26 cellular contexts compared by ENCODE assay signal in genomic region chr12:53241623-53242412, GRCh38. TPM values are rescaled to one million over a fixed set of nuclear protein-coding genes. Genes with fewer than 3 reads are reported as not detected.
DNase-seq lines count a peak whose midpoint lies in the region; ATAC-seq, FAIRE-seq and TF ChIP-seq lines count a peak whose summit lies in the region.
"Had no signal": no experiment of that assay in that cellular context is flagged by ENCODE, and none has a peak within 500 bp of the region (broad histone marks: within the 10 kb centered on the region; RNA-seq: fewer than 3 reads in every experiment).

No MANE protein-coding gene starts in this region.

- peak; percentile 83 for DNase-seq in H7
- DNase-seq in WTC11 (ENCODE audit: low spot score) = peak; percentile 66
- DNase-seq in HepG2 (ENCODE audit: low spot score) = no peak
- DNase-seq in stimulated activated naive CD8-positive, alpha-beta T cell treated with anti-CD3 and anti-CD28 coated beads, Interleukin-15, Interleukin-2, amounts not matched to agents 100 U/mL and 50 U/mL, for 24 hours = no peak
- no peak for DNase-seq in C1 segment of cervical spinal cord (lab: John Stamatoyannopoulos, UW)
- no peak for DNase-seq in activated CD8-positive, alpha-beta memory T cell treated with anti-CD3 and anti-CD28 coated beads, Interleukin-2, amount 50 U/mL, for 4 hours
- DNase-seq in omental fat pad (ENCODE audit: low spot score) = no peak
- DNase-seq: activated CD4-positive, alpha-beta memory T cell treated with anti-CD3 and anti-CD28 coated beads, Interleukin-2, amount 10 ng/mL, durations not matched to agents 7 days and 5 days; activated T-cell treated with anti-CD3 and anti-CD28 coated beads, Interleukin-2, amount 50 U/mL, for 4 hours; Calu3; GDM1; HFFc6; MG63; naive thymus-derived CD8-positive, alpha-beta T cell; NCI-H1694; PC-3; stimulated activated CD4-positive, alpha-beta T cell treated with anti-CD3 and anti-CD28 coated beads, Interleukin-12 subunit alpha, Interleukin-12 subunit beta, amount 100 ng/mL, for 4 hours; thyroid gland had no signal

- no peak for TF ChIP-seq POLR2A in HepG2 (IDR thresholded peaks at IDR 0.05; ENCODE audit: insufficient read depth in 1 of 2, low read depth in 2 of 2, low read length in 2 of 2)

- no peaks in the 10 kb centered on the region for H3K9me3 ChIP-seq in HepG2 (ENCODE audit: low read length)
- H3K9me3 ChIP-seq: MG63, SJSA1, thyroid gland had no signal

- H3K27ac ChIP-seq in HepG2 (ENCODE audit: extremely low read length, insufficient read depth, low read length) = no peak overlapping the region
- H3K27ac ChIP-seq: HL-60, SJSA1, thyroid gland had no signal

- ATAC-seq in WTC11 (peak; percentile 75), HepG2 (peak; percentile 68), omental fat pad (ENCODE audit: low FRiP score) (no peak)
- peak; percentile 23 for ATAC-seq in stimulated activated naive CD8-positive, alpha-beta T cell treated with anti-CD3 and anti-CD28 coated beads, Interleukin-15, Interleukin-2, amounts not matched to agents 100 U/mL and 50 U/mL, for 24 hours
- ATAC-seq: activated T-cell treated with anti-CD3 and anti-CD28 coated beads, Interleukin-2, amount 50 U/mL, for 4 hours; naive thymus-derived CD8-positive, alpha-beta T cell; PC-3 had no signal

- H3K27me3 ChIP-seq in H7 (ENCODE audit: control insufficient read depth, insufficient read depth, low read length) = no peaks in the 10 kb centered on the region
- peaks cover 6 to 31% of the 10 kb centered on the region in 2 experiments; a peak in 3 of 5 replicates for H3K27me3 ChIP-seq in HepG2 (ENCODE audit: control insufficient read depth in 1 of 2, insufficient read depth in 2 of 2, low read length in 2 of 2)
- H3K27me3 ChIP-seq: thyroid gland had no signal

- WGBS in HepG2 (ENCODE audit: low lambda C conversion rate) = 17% methylated on average over 7 of the region's 11 CpGs

- no peaks in the 10 kb centered on the region for H3K79me2 ChIP-seq in HepG2 (ENCODE audit: insufficient read depth, low read length)

- no peak overlapping the region for H3K4me3 ChIP-seq in H7 (ENCODE audit: insufficient read depth, low read depth, low read length)
- no peak overlapping the region for H3K4me3 ChIP-seq in HepG2 (replicated peaks in 1 of 3; ENCODE audit: insufficient read depth in 1 of 3, low read depth in 2 of 3, low read length in 3 of 3)
- H3K4me3 ChIP-seq: MG63, SJSA1, thyroid gland had no signal

- 0 out of 2 replicates have a peak, but pooled peaks cover 4% of the 10 kb centered on the region for H3K9me3 Mint-ChIP-seq in WTC11
- H3K9me3 Mint-ChIP-seq: activated CD4-positive, alpha-beta memory T cell treated with anti-CD3 and anti-CD28 coated beads, Interleukin-2, amount 10 ng/mL, durations not matched to agents 7 days and 5 days; activated naive CD4-positive, alpha-beta T cell treated with anti-CD3 and anti-CD28 coated beads, Interleukin-2, amount 50 U/mL, for 24 hours; activated T-cell treated with anti-CD3 and anti-CD28 coated beads, Interleukin-2, amount 50 U/mL, for 4 hours; HFFc6; IgD-negative memory B cell; naive thymus-derived CD8-positive, alpha-beta T cell; T-helper 1 cell treated with Interleukin-12 subunit alpha and Interleukin-12 subunit beta and Interleukin-4 antibody, amounts not matched to agents 30 μg/mL and 1 μg/mL, for 36 hours had no signal

- peaks cover 27% of the 10 kb centered on the region; the same call in 1 of the 2 replicates for H3K4me1 ChIP-seq in HepG2 (ENCODE audit: insufficient read depth, low read length)
- H3K4me1 ChIP-seq: SJSA1, thyroid gland had no signal

- 0 out of 2 replicates have a peak overlapping the region, but pooled peaks have one; percentile 6 for H3K4me3 Mint-ChIP-seq in WTC11
- H3K4me3 Mint-ChIP-seq: activated CD4-positive, alpha-beta memory T cell treated with anti-CD3 and anti-CD28 coated beads, Interleukin-2, amount 10 ng/mL, durations not matched to agents 7 days and 5 days; activated naive CD4-positive, alpha-beta T cell treated with anti-CD3 and anti-CD28 coated beads, Interleukin-2, amount 50 U/mL, for 24 hours; activated T-cell treated with anti-CD3 and anti-CD28 coated beads, Interleukin-2, amount 50 U/mL, for 4 hours; HFFc6; naive thymus-derived CD8-positive, alpha-beta T cell; T-helper 1 cell treated with Interleukin-12 subunit alpha and Interleukin-12 subunit beta and Interleukin-4 antibody, amounts not matched to agents 30 μg/mL and 1 μg/mL, for 36 hours had no signal

- no TSS peak for BruUV-seq in HepG2 (replicated peaks; lab: Mats Ljungman, UMichigan)

- POLR2A ChIA-PET in WTC11 (lab: Charles Lee) = interaction anchor here (1.3 to 1.6 kb wide), 2 partner anchors 19 to 22 kb away, joined by 5 to 6 read pairs; no protein-coding TSS in a partner anchor
- POLR2A ChIA-PET in HepG2 (lab: Yijun Ruan, JAX) = interaction anchor here (0.6 to 1.6 kb wide), 3 partner anchors 10 to 61 kb away, joined by 3 to 9 read pairs (median 3); partner anchors contain the start of genes CSAD, ESPL1 and ZNF740

- H4K20me1 ChIP-seq in HepG2 (ENCODE audit: insufficient read depth, low read length) = no peaks in the 10 kb centered on the region

- no peak overlapping the region for H3K4me2 ChIP-seq in HepG2 (ENCODE audit: low read depth, low read length)

- TF ChIP-seq EP300 in HepG2 (IDR thresholded peaks at IDR 0.05; ENCODE audit: low read depth in 2 of 2, low read length in 2 of 2) (no peak), HepG2 (CRISPR knock-in tag; IDR thresholded peaks at IDR 0.05; ENCODE audit: borderline replicate concordance) (no peak)

- no peak overlapping the region for H3K9ac ChIP-seq in HepG2 (ENCODE audit: insufficient read depth, low read depth, low read length)

- H3K36me3 ChIP-seq in H7 (replicated peaks; ENCODE audit: control insufficient read depth, insufficient read depth, low read length) = no peaks in the 10 kb centered on the region
- H3K36me3 ChIP-seq in HepG2 (replicated peaks in 1 of 2; ENCODE audit: control insufficient read depth in 1 of 2, insufficient read depth in 2 of 2, low read length in 2 of 2) = no peaks in the 10 kb centered on the region
- H3K36me3 ChIP-seq: MG63, SJSA1, thyroid gland had no signal

- H3K4me1 Mint-ChIP-seq in WTC11 = peaks cover 45% of the 10 kb centered on the region

- H3K27ac Mint-ChIP-seq in WTC11 = peak overlapping the region; percentile 18; the same call in 1 of the 2 replicates
- H3K27ac Mint-ChIP-seq: activated CD4-positive, alpha-beta memory T cell treated with anti-CD3 and anti-CD28 coated beads, Interleukin-2, amount 10 ng/mL, durations not matched to agents 7 days and 5 days; activated naive CD4-positive, alpha-beta T cell treated with anti-CD3 and anti-CD28 coated beads, Interleukin-2, amount 50 U/mL, for 24 hours; HFFc6; IgD-negative memory B cell; T-helper 1 cell treated with Interleukin-12 subunit alpha and Interleukin-12 subunit beta and Interleukin-4 antibody, amounts not matched to agents 30 μg/mL and 1 μg/mL, for 36 hours had no signal

- intact Hi-C loops in HepG2 (cut with micrococcal nuclease; ENCODE audit: unreplicated experiment) = no loop called here

- no peak for TF ChIP-seq RAD21 in HepG2 (CRISPR knock-in tag; IDR thresholded peaks at IDR 0.05)

- no peak for FAIRE-seq in HepG2 (lab: Jason Lieb, UNC)
- FAIRE-seq: colon, endothelial cell of umbilical vein, keratinocyte had no signal

- H2AFZ ChIP-seq in HepG2 (ENCODE audit: low read length) = no peak overlapping the region

- H3K27me3 Mint-ChIP-seq in WTC11 (ENCODE audit: low read depth) = peaks cover 2% of the 10 kb centered on the region; the same call in 1 of the 2 replicates

- CTCF ChIA-PET in WTC11 (lab: Charles Lee) (interaction anchor here (0.7 to 7.3 kb wide), 25 partner anchors 8 to 194 kb away, joined by 3 to 138 read pairs (median 7); partner anchors contain the start of genes AAAS, ESPL1, PFDN5 and RARG), HepG2 (lab: Yijun Ruan, JAX; ENCODE audit: low intra/inter-chr PET ratio, low total read pairs) (no interaction called here)

- H3K36me3 Mint-ChIP-seq in WTC11 = no peaks in the 10 kb centered on the region
- H3K36me3 Mint-ChIP-seq: activated naive CD4-positive, alpha-beta T cell treated with anti-CD3 and anti-CD28 coated beads, Interleukin-2, amount 50 U/mL, for 24 hours; IgD-negative memory B cell; naive thymus-derived CD8-positive, alpha-beta T cell had no signal

- no peak for TF ChIP-seq CTCF in WTC11 (IDR thresholded peaks at IDR 0.05)
- TF ChIP-seq CTCF in HepG2 (CRISPR knock-in tag; IDR thresholded peaks at IDR 0.05) = no peak
- no peak for TF ChIP-seq CTCF in omental fat pad (IDR thresholded peaks at IDR 0.05)

- in situ Hi-C loops in HepG2 (cut with HindIII; ENCODE audit: extremely low pct_ligation_motif_present, low pct_unique_long_range_greater_than_20kb) = no loop called here

RNA-seq across cellular contexts. Expression of gene RARG, which starts 9.8 kb away (rescaled TPM):
- 50.1 and 58.1 TPM in 2 replicates for total RNA-seq in H7 (2014; rRNA removed; shearing (Covaris generic))
- total RNA-seq in WTC11 (2021) (68.1 to 77.2 TPM (median 69.7 TPM) in 3 replicates), HepG2 (2016; rRNA removed; fragmentation: Illumina TruSeq; extraction: Trizol) (0.77 and 0.91 TPM in 2 replicates), omental fat pad (10 to 100 TPM in 3 of 4 donors, 1 to 10 TPM in 1; 4.3 to 23.5 (median 13.2) TPM)
- 0.18 and 0.91 TPM in 2 replicates for total RNA-seq in HepG2 (2016; cell fraction: cytosol; rRNA removed; fragmentation: Illumina TruSeq; extraction: Trizol; ENCODE audit: low read depth)
- 0.49 and 1.3 TPM in 2 replicates for total RNA-seq in HepG2 (2016; cell fraction: insoluble cytoplasmic fraction; rRNA removed; fragmentation: Illumina TruSeq; extraction: Trizol)
- 0.90 and 1.1 TPM in 2 replicates for total RNA-seq in HepG2 (2016; cell fraction: membrane; rRNA removed; fragmentation: Illumina TruSeq; extraction: Trizol)
- total RNA-seq in HepG2 (2016; cell fraction: nucleus; rRNA removed; fragmentation: Illumina TruSeq; extraction: Trizol) = 0.72 and 1.5 TPM in 2 replicates
- 1.5 and 1.6 TPM in 2 replicates for polyA plus RNA-seq in HepG2 (2011; rRNA removed)
- 0.87 and 1.9 TPM in 2 replicates for polyA plus RNA-seq in HepG2 (2011; cell fraction: cytosol; rRNA removed)
- 3.2 and 4.1 TPM in 2 replicates for polyA plus RNA-seq in HepG2 (2011; cell fraction: nucleus; rRNA removed)
- 0.89 and 0.92 TPM in 2 replicates for polyA plus RNA-seq in HepG2 (2012)
- polyA plus RNA-seq in HepG2 (2016; cell fraction: cytosol; fragmentation: Illumina TruSeq; extraction: Trizol; ENCODE audit: low read depth) = 0.21 and 0.27 TPM in 2 replicates
- 1.0 and 1.1 TPM in 2 replicates for polyA plus RNA-seq in HepG2 (2016; cell fraction: insoluble cytoplasmic fraction; fragmentation: Illumina TruSeq; extraction: Trizol; ENCODE audit: low read depth)
- polyA plus RNA-seq in HepG2 (2016; cell fraction: membrane; fragmentation: Illumina TruSeq; extraction: Trizol; ENCODE audit: low read depth) = 0.57 and 0.81 TPM in 2 replicates
- 2.2 and 2.3 TPM in 2 replicates for polyA plus RNA-seq in HepG2 (2016; cell fraction: nucleus; fragmentation: Illumina TruSeq; extraction: Trizol; ENCODE audit: insufficient read depth, low read depth)
- 4.0 and 33.4 TPM in 2 replicates for polyA minus RNA-seq in HepG2 (2011; rRNA and poly(A)+ RNA removed; ENCODE audit: low replicate concordance)
- 0.99 and 1.1 TPM in 2 replicates for polyA minus RNA-seq in HepG2 (2011; cell fraction: cytosol; rRNA and poly(A)+ RNA removed)
- 0.25 and 1.7 TPM in 2 replicates for polyA minus RNA-seq in HepG2 (2011; cell fraction: nucleus; rRNA and poly(A)+ RNA removed)

RNA-seq across cellular contexts. Expression of gene ESPL1, which starts 26.3 kb away (rescaled TPM):
- 43.6 and 46.2 TPM in 2 replicates for total RNA-seq in H7 (2014; rRNA removed; shearing (Covaris generic))
- total RNA-seq in WTC11 (2021) (41.5 to 61.4 TPM (median 48.5 TPM) in 3 replicates), HepG2 (2016; rRNA removed; fragmentation: Illumina TruSeq; extraction: Trizol) (11.5 and 11.6 TPM in 2 replicates), omental fat pad (1 to 10 TPM in 1 of 4 donors, under 1 TPM in 3; 0.63 to 2.0 (median 0.90) TPM)
- total RNA-seq in HepG2 (2016; cell fraction: cytosol; rRNA removed; fragmentation: Illumina TruSeq; extraction: Trizol; ENCODE audit: low read depth) = 2.5 and 2.8 TPM in 2 replicates
- total RNA-seq in HepG2 (2016; cell fraction: insoluble cytoplasmic fraction; rRNA removed; fragmentation: Illumina TruSeq; extraction: Trizol) = 11.5 and 12.0 TPM in 2 replicates
- 3.1 and 4.2 TPM in 2 replicates for total RNA-seq in HepG2 (2016; cell fraction: membrane; rRNA removed; fragmentation: Illumina TruSeq; extraction: Trizol)
- 16.7 and 24.8 TPM in 2 replicates for total RNA-seq in HepG2 (2016; cell fraction: nucleus; rRNA removed; fragmentation: Illumina TruSeq; extraction: Trizol)
- 5.3 and 5.8 TPM in 2 replicates for polyA plus RNA-seq in HepG2 (2011; rRNA removed)
- polyA plus RNA-seq in HepG2 (2011; cell fraction: cytosol; rRNA removed) = 1.9 and 3.3 TPM in 2 replicates
- 22.2 and 36.2 TPM in 2 replicates for polyA plus RNA-seq in HepG2 (2011; cell fraction: nucleus; rRNA removed)
- polyA plus RNA-seq in HepG2 (2012) = 2.4 and 4.2 TPM in 2 replicates
- 0.60 and 0.89 TPM in 2 replicates for polyA plus RNA-seq in HepG2 (2016; cell fraction: cytosol; fragmentation: Illumina TruSeq; extraction: Trizol; ENCODE audit: low read depth)
- polyA plus RNA-seq in HepG2 (2016; cell fraction: insoluble cytoplasmic fraction; fragmentation: Illumina TruSeq; extraction: Trizol; ENCODE audit: low read depth) = 5.1 and 8.7 TPM in 2 replicates
- polyA plus RNA-seq in HepG2 (2016; cell fraction: membrane; fragmentation: Illumina TruSeq; extraction: Trizol; ENCODE audit: low read depth) = 1.7 and 1.8 TPM in 2 replicates
- polyA plus RNA-seq in HepG2 (2016; cell fraction: nucleus; fragmentation: Illumina TruSeq; extraction: Trizol; ENCODE audit: insufficient read depth, low read depth) = 41.3 and 46.0 TPM in 2 replicates
- polyA minus RNA-seq in HepG2 (2011; rRNA and poly(A)+ RNA removed; ENCODE audit: low replicate concordance) = 14.1 and 75.7 TPM in 2 replicates
- polyA minus RNA-seq in HepG2 (2011; cell fraction: cytosol; rRNA and poly(A)+ RNA removed) = 2.5 and 3.9 TPM in 2 replicates
- 13.1 and 16.0 TPM in 2 replicates for polyA minus RNA-seq in HepG2 (2011; cell fraction: nucleus; rRNA and poly(A)+ RNA removed)
- polyA plus RNA-seq: IgD-negative memory B cell; naive thymus-derived CD8-positive, alpha-beta T cell had no signal

RNA-seq across cellular contexts. Expression of gene ITGB7, which starts 34.8 kb away (rescaled TPM):
- 0.30 and 0.52 TPM in 2 replicates for total RNA-seq in H7 (2014; rRNA removed; shearing (Covaris generic))
- total RNA-seq in WTC11 (2021) (0.90 to 1.4 TPM (median 1.1 TPM) in 3 replicates), HepG2 (2016; rRNA removed; fragmentation: Illumina TruSeq; extraction: Trizol) (0.13 and 0.18 TPM in 2 replicates), omental fat pad (1 to 10 TPM; 1.1 to 2.8 (median 1.9) TPM)
- total RNA-seq in HepG2 (2016; cell fraction: cytosol; rRNA removed; fragmentation: Illumina TruSeq; extraction: Trizol; ENCODE audit: low read depth) = not detected in 2 replicates
- total RNA-seq in HepG2 (2016; cell fraction: insoluble cytoplasmic fraction; rRNA removed; fragmentation: Illumina TruSeq; extraction: Trizol) = 0.32 TPM in 1 of 2 replicates, not detected in the other
- total RNA-seq in HepG2 (2016; cell fraction: membrane; rRNA removed; fragmentation: Illumina TruSeq; extraction: Trizol) = not detected in 2 replicates
- total RNA-seq in HepG2 (2016; cell fraction: nucleus; rRNA removed; fragmentation: Illumina TruSeq; extraction: Trizol) = not detected in 2 replicates
- 0.14 and 0.16 TPM in 2 replicates for polyA plus RNA-seq in HepG2 (2011; rRNA removed)
- polyA plus RNA-seq in HepG2 (2011; cell fraction: cytosol; rRNA removed) = 0.09 and 0.13 TPM in 2 replicates
- polyA plus RNA-seq in HepG2 (2011; cell fraction: nucleus; rRNA removed) = 0.39 and 0.40 TPM in 2 replicates
- polyA plus RNA-seq in HepG2 (2012) = 0.20 and 0.30 TPM in 2 replicates
- polyA plus RNA-seq in HepG2 (2016; cell fraction: cytosol; fragmentation: Illumina TruSeq; extraction: Trizol; ENCODE audit: low read depth) = not detected in 2 replicates
- polyA plus RNA-seq in HepG2 (2016; cell fraction: insoluble cytoplasmic fraction; fragmentation: Illumina TruSeq; extraction: Trizol; ENCODE audit: low read depth) = 0.33 TPM in 1 of 2 replicates, not detected in the other
- polyA plus RNA-seq in HepG2 (2016; cell fraction: membrane; fragmentation: Illumina TruSeq; extraction: Trizol; ENCODE audit: low read depth) = not detected in 2 replicates
- polyA plus RNA-seq in HepG2 (2016; cell fraction: nucleus; fragmentation: Illumina TruSeq; extraction: Trizol; ENCODE audit: insufficient read depth, low read depth) = 0.20 TPM in 1 of 2 replicates, not detected in the other
- polyA minus RNA-seq in HepG2 (2011; rRNA and poly(A)+ RNA removed; ENCODE audit: low replicate concordance) = 0.40 and 2.6 TPM in 2 replicates
- polyA minus RNA-seq in HepG2 (2011; cell fraction: cytosol; rRNA and poly(A)+ RNA removed) = not detected in 2 replicates
- polyA minus RNA-seq in HepG2 (2011; cell fraction: nucleus; rRNA and poly(A)+ RNA removed) = not detected in 2 replicates
- total RNA-seq: endothelial cell of umbilical vein had no signal

RNA-seq across cellular contexts. Expression of gene PFDN5, which starts 53.5 kb away (rescaled TPM):
- total RNA-seq in H7 (2014; rRNA removed; shearing (Covaris generic)) = 242 and 304 TPM in 2 replicates
- total RNA-seq in WTC11 (2021) (263 to 286 TPM (median 270 TPM) in 3 replicates), HepG2 (2016; rRNA removed; fragmentation: Illumina TruSeq; extraction: Trizol) (462 and 578 TPM in 2 replicates), omental fat pad (100 to 1,000 TPM; 527 to 674 (median 592) TPM)
- 461 and 472 TPM in 2 replicates for total RNA-seq in HepG2 (2016; cell fraction: cytosol; rRNA removed; fragmentation: Illumina TruSeq; extraction: Trizol; ENCODE audit: low read depth)
- total RNA-seq in HepG2 (2016; cell fraction: insoluble cytoplasmic fraction; rRNA removed; fragmentation: Illumina TruSeq; extraction: Trizol) = 478 and 604 TPM in 2 replicates
- total RNA-seq in HepG2 (2016; cell fraction: membrane; rRNA removed; fragmentation: Illumina TruSeq; extraction: Trizol) = 502 and 534 TPM in 2 replicates
- total RNA-seq in HepG2 (2016; cell fraction: nucleus; rRNA removed; fragmentation: Illumina TruSeq; extraction: Trizol) = 239 and 246 TPM in 2 replicates
- polyA plus RNA-seq in HepG2 (2011; rRNA removed) = 440 and 449 TPM in 2 replicates
- polyA plus RNA-seq in HepG2 (2011; cell fraction: cytosol; rRNA removed) = 513 and 623 TPM in 2 replicates
- polyA plus RNA-seq in HepG2 (2011; cell fraction: nucleus; rRNA removed) = 505 and 601 TPM in 2 replicates
- polyA plus RNA-seq in HepG2 (2012) = 398 and 423 TPM in 2 replicates
- 472 and 500 TPM in 2 replicates for polyA plus RNA-seq in HepG2 (2016; cell fraction: cytosol; fragmentation: Illumina TruSeq; extraction: Trizol; ENCODE audit: low read depth)
- 484 and 533 TPM in 2 replicates for polyA plus RNA-seq in HepG2 (2016; cell fraction: insoluble cytoplasmic fraction; fragmentation: Illumina TruSeq; extraction: Trizol; ENCODE audit: low read depth)
- 441 and 460 TPM in 2 replicates for polyA plus RNA-seq in HepG2 (2016; cell fraction: membrane; fragmentation: Illumina TruSeq; extraction: Trizol; ENCODE audit: low read depth)
- 433 and 469 TPM in 2 replicates for polyA plus RNA-seq in HepG2 (2016; cell fraction: nucleus; fragmentation: Illumina TruSeq; extraction: Trizol; ENCODE audit: insufficient read depth, low read depth)
- polyA minus RNA-seq in HepG2 (2011; rRNA and poly(A)+ RNA removed; ENCODE audit: low replicate concordance) = 90.5 and 285 TPM in 2 replicates
- 52.1 and 57.1 TPM in 2 replicates for polyA minus RNA-seq in HepG2 (2011; cell fraction: cytosol; rRNA and poly(A)+ RNA removed)
- polyA minus RNA-seq in HepG2 (2011; cell fraction: nucleus; rRNA and poly(A)+ RNA removed) = 96.6 and 129 TPM in 2 replicates

RNA-seq across cellular contexts. Expression of gene MYG1, which starts 57.7 kb away (rescaled TPM):
- total RNA-seq in H7 (2014; rRNA removed; shearing (Covaris generic)) = 74.2 and 98.0 TPM in 2 replicates
- total RNA-seq in WTC11 (2021) (84.7 to 93.1 TPM (median 92.8 TPM) in 3 replicates), HepG2 (2016; rRNA removed; fragmentation: Illumina TruSeq; extraction: Trizol) (58.0 and 62.6 TPM in 2 replicates), omental fat pad (10 to 100 TPM; 33.9 to 42.6 (median 35.7) TPM)
- 35.2 and 36.5 TPM in 2 replicates for total RNA-seq in HepG2 (2016; cell fraction: cytosol; rRNA removed; fragmentation: Illumina TruSeq; extraction: Trizol; ENCODE audit: low read depth)
- 58.1 and 59.2 TPM in 2 replicates for total RNA-seq in HepG2 (2016; cell fraction: insoluble cytoplasmic fraction; rRNA removed; fragmentation: Illumina TruSeq; extraction: Trizol)
- total RNA-seq in HepG2 (2016; cell fraction: membrane; rRNA removed; fragmentation: Illumina TruSeq; extraction: Trizol) = 45.1 and 51.7 TPM in 2 replicates
- total RNA-seq in HepG2 (2016; cell fraction: nucleus; rRNA removed; fragmentation: Illumina TruSeq; extraction: Trizol) = 28.7 and 35.7 TPM in 2 replicates
- 38.6 and 40.7 TPM in 2 replicates for polyA plus RNA-seq in HepG2 (2011; rRNA removed)
- polyA plus RNA-seq in HepG2 (2011; cell fraction: cytosol; rRNA removed) = 42.9 and 57.6 TPM in 2 replicates
- 32.2 and 36.0 TPM in 2 replicates for polyA plus RNA-seq in HepG2 (2011; cell fraction: nucleus; rRNA removed)
- polyA plus RNA-seq in HepG2 (2012) = 21.3 and 34.6 TPM in 2 replicates
- polyA plus RNA-seq in HepG2 (2016; cell fraction: cytosol; fragmentation: Illumina TruSeq; extraction: Trizol; ENCODE audit: low read depth) = 38.0 and 47.5 TPM in 2 replicates
- polyA plus RNA-seq in HepG2 (2016; cell fraction: insoluble cytoplasmic fraction; fragmentation: Illumina TruSeq; extraction: Trizol; ENCODE audit: low read depth) = 49.2 and 59.1 TPM in 2 replicates
- polyA plus RNA-seq in HepG2 (2016; cell fraction: membrane; fragmentation: Illumina TruSeq; extraction: Trizol; ENCODE audit: low read depth) = 39.2 and 41.9 TPM in 2 replicates
- 54.0 and 73.0 TPM in 2 replicates for polyA plus RNA-seq in HepG2 (2016; cell fraction: nucleus; fragmentation: Illumina TruSeq; extraction: Trizol; ENCODE audit: insufficient read depth, low read depth)
- 43.6 and 97.4 TPM in 2 replicates for polyA minus RNA-seq in HepG2 (2011; rRNA and poly(A)+ RNA removed; ENCODE audit: low replicate concordance)
- polyA minus RNA-seq in HepG2 (2011; cell fraction: cytosol; rRNA and poly(A)+ RNA removed) = 15.0 and 19.7 TPM in 2 replicates
- polyA minus RNA-seq in HepG2 (2011; cell fraction: nucleus; rRNA and poly(A)+ RNA removed) = 8.8 and 14.4 TPM in 2 replicates

Comparison
In these comparisons a context has a peak if more than half of its experiments do, and no peak if none do; other contexts are left out.
1. DNase-seq: peak in H7 (single experiment) and WTC11 (single experiment); none in HepG2 (single experiment), stimulated activated naive CD8-positive, alpha-beta T cell treated with anti-CD3 and anti-CD28 coated beads, Interleukin-15, Interleukin-2, amounts not matched to agents 100 U/mL and 50 U/mL, for 24 hours (single experiment), C1 segment of cervical spinal cord (0 of 14), activated CD8-positive, alpha-beta memory T cell treated with anti-CD3 and anti-CD28 coated beads, Interleukin-2, amount 50 U/mL, for 4 hours (single experiment) and omental fat pad (single experiment).